Comparison of ENCODE assay signal across 1 cellular context in genomic region chrX:153551135-153551534, GRCh38.
TF ChIP-seq lines count a peak whose summit lies in the region.

No MANE protein-coding gene starts in this region.

TF ChIP-seq in K562, 482 proteins besides CTCF, POLR2A, EP300 and RAD21 (continued from another document):
- TF ChIP-seq, protein P1, sequence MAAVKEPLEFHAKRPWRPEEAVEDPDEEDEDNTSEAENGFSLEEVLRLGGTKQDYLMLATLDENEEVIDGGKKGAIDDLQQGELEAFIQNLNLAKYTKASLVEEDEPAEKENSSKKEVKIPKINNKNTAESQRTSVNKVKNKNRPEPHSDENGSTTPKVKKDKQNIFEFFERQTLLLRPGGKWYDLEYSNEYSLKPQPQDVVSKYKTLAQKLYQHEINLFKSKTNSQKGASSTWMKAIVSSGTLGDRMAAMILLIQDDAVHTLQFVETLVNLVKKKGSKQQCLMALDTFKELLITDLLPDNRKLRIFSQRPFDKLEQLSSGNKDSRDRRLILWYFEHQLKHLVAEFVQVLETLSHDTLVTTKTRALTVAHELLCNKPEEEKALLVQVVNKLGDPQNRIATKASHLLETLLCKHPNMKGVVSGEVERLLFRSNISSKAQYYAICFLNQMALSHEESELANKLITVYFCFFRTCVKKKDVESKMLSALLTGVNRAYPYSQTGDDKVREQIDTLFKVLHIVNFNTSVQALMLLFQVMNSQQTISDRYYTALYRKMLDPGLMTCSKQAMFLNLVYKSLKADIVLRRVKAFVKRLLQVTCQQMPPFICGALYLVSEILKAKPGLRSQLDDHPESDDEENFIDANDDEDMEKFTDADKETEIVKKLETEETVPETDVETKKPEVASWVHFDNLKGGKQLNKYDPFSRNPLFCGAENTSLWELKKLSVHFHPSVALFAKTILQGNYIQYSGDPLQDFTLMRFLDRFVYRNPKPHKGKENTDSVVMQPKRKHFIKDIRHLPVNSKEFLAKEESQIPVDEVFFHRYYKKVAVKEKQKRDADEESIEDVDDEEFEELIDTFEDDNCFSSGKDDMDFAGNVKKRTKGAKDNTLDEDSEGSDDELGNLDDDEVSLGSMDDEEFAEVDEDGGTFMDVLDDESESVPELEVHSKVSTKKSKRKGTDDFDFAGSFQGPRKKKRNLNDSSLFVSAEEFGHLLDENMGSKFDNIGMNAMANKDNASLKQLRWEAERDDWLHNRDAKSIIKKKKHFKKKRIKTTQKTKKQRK (IDR thresholded peaks at IDR 0.05; ENCODE audit: borderline replicate concordance, low read depth, low read length), result no peak
- TF ChIP-seq CEBPG (CRISPR knock-in tag; IDR thresholded peaks at IDR 0.05) (peak; percentile 44), CEBPG (tag; conservative IDR thresholded peaks at IDR 0.05 in 1 of 2, IDR thresholded peaks at IDR 0.05 in 1 of 2) (peak in 1 of 2 experiments; percentile 82; a peak in 2 of 4 replicates)
